ENCODE assay signal across 1 cellular context in genomic region chrX:84362184-84362838, GRCh38.
TF ChIP-seq lines count a peak whose summit lies in the region.

No MANE protein-coding gene starts in this region.

TF ChIP-seq in GM23338, 12 proteins besides CTCF, POLR2A, EP300 and RAD21 (continued from another document):
- TF ChIP-seq ZNF462 (CRISPR knock-in tag; IDR thresholded peaks at IDR 0.05) = no peak
